In genomic region chr10:126062132-126063032, GRCh38 we compare ENCODE assay signal across 1 cellular context.
TF ChIP-seq lines count a peak whose summit lies in the region.

No MANE protein-coding gene starts in this region.

TF ChIP-seq in A549, 52 proteins besides CTCF, POLR2A, EP300 and RAD21 (continued from another document):
- TF ChIP-seq RNF2 (IDR thresholded peaks at IDR 0.05; ENCODE audit: borderline replicate concordance, low read depth) (no peak), CEBPB (IDR thresholded peaks at IDR 0.05) (peak in 1 of 2 experiments; percentile 52; a peak in 2 of 4 replicates), KDM1A (IDR thresholded peaks at IDR 0.05; ENCODE audit: low read depth) (no peak), MYC (IDR thresholded peaks at IDR 0.05; ENCODE audit: borderline replicate concordance, low read length) (no peak), BCL3 (IDR thresholded peaks at IDR 0.05) (no peak), CBX8 (IDR thresholded peaks at IDR 0.05) (no peak), JUN (IDR thresholded peaks at IDR 0.05) (peak; percentile 40 to 65; a peak in 2 of 5 replicates), BHLHE40 (IDR thresholded peaks at IDR 0.05; ENCODE audit: low read depth, low read length) (no peak), RFX5 (IDR thresholded peaks at IDR 0.05) (no peak), FOSL2 (IDR thresholded peaks at IDR 0.05) (peak; percentile 94), FOSL2 (CRISPR knock-in tag; IDR thresholded peaks at IDR 0.05) (peak; percentile 97), SREBF2 (IDR thresholded peaks at IDR 0.05) (no peak), FOSB (CRISPR knock-in tag; IDR thresholded peaks at IDR 0.05) (no peak), TFCP2L1 (CRISPR knock-in tag; IDR thresholded peaks at IDR 0.05) (no peak), MAX (IDR thresholded peaks at IDR 0.05) (peak; percentile 70), SMC3 (IDR thresholded peaks at IDR 0.05) (peak; percentile 9; the same call in 2 of the 3 replicates), MAZ (IDR thresholded peaks at IDR 0.05; ENCODE audit: borderline replicate concordance, low read depth, low read length) (no peak), HMGXB4 (CRISPR knock-in tag; IDR thresholded peaks at IDR 0.05; ENCODE audit: borderline replicate concordance) (no peak)
TF ChIP-seq in A549: peak in this region for 10.
